In the genomic region with DNA sequence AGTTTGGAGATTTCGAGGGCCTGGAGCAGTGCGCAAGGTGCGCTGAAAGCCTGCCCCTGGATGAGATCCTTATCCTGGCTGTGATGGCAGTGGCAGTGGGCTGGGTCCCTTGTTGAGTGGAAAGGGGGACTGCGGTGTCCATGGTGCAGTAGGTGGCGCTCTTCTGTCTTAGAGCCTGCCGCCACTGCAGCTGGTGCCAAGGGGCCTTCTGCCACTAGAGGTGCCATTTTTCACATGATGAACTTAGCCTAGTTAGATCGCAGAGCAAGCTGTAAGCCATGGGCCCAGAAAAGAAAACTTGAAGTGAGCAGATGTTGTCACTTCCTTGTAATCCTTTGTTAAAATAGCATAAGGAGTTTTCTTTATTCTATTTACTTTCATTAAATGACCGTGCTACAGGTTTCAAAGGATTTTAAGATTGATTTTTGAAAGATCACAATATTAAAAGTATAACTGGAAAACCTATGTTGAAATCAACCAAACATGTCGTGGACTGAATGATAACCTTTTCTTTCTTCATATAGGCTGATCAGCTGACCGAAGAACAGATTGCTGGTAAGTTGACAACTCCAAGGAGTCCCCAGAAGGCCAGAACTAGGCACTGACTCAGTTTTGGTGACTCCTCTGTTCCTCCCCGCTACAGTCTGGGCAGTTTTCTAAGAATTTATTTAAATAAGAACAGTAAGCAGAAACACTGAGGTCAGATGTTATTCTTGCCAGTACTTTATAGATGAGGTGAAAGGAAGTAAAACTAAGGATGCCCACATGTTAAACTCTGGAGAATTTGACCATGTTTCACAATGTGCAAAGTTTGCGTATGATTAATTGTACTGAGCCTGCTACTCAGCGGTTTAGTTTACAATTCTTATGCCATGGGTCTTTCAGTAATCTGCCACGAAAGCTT, we compare ENCODE assay signal across 8 cellular contexts. TPM values are rescaled to one million over a fixed set of nuclear protein-coding genes. Genes with fewer than 3 reads are reported as not detected.
DNase-seq lines count a peak whose midpoint lies in the region; TF ChIP-seq lines count a peak whose summit lies in the region.

No MANE protein-coding gene starts in this region.

- CTCF ChIA-PET in HEK293 (lab: Yijun Ruan, JAX), result interaction anchor here (0.6 to 2.6 kb wide), 28 partner anchors 9 to 413 kb away, joined by 3 to 28 read pairs (median 4); no protein-coding TSS in a partner anchor
- CTCF ChIA-PET in activated naive CD4-positive, alpha-beta T cell treated with anti-CD3 and anti-CD28 coated beads for 36 hours (lab: Charles Lee), result interaction anchor here (0.6 to 2.4 kb wide), 21 partner anchors 9 to 359 kb away, joined by 3 to 17 read pairs (median 4); no protein-coding TSS in a partner anchor

- H3K9me3 Mint-ChIP-seq in activated naive CD4-positive, alpha-beta T cell treated with anti-CD3 and anti-CD28 coated beads for 36 hours, result no peaks in the 10 kb centered on the region

- peaks cover 64% of the 10 kb centered on the region for H3K79me2 ChIP-seq in osteoblast (ENCODE audit: insufficient read depth, low read length)

- TF ChIP-seq CTCF in HEK293 (tag by site-specific recombination; IDR thresholded peaks at IDR 0.05), result peak; percentile 99
- peak; percentile 100 for TF ChIP-seq CTCF in osteoblast (IDR thresholded peaks at IDR 0.05; ENCODE audit: extremely low read depth, low read depth, low read length)

- intact Hi-C loops in activated naive CD4-positive, alpha-beta T cell treated with anti-CD3 and anti-CD28 coated beads for 36 hours (cut with micrococcal nuclease), result loop anchor here (1.0 to 5.0 kb wide), 10 partner anchors 53 to 848 kb away; a partner anchor contains a TSS

- H3K4me1 ChIP-seq in HEK293 (ENCODE audit: control insufficient read depth, insufficient read depth, low read length) (peaks cover 5% of the 10 kb centered on the region; the same call in 1 of the 2 replicates), osteoblast (ENCODE audit: insufficient read depth, low read length) (peaks cover 31% of the 10 kb centered on the region)

- H3K36me3 ChIP-seq in HEK293 (ENCODE audit: control insufficient read depth in 2 of 2, insufficient read depth in 1 of 2, low read length in 2 of 2), result peaks cover 41 to 52% of the 10 kb centered on the region in 2 experiments
- H3K36me3 ChIP-seq in osteoblast (ENCODE audit: insufficient read depth, low read length), result peaks cover 45% of the 10 kb centered on the region

- peaks cover 50% of the 10 kb centered on the region for H3K36me3 Mint-ChIP-seq in activated naive CD4-positive, alpha-beta T cell treated with anti-CD3 and anti-CD28 coated beads for 36 hours (ENCODE audit: low read depth)

- peak overlapping the region; percentile 97 for H3K27ac Mint-ChIP-seq in activated naive CD4-positive, alpha-beta T cell treated with anti-CD3 and anti-CD28 coated beads for 36 hours

- peak; percentile 92 for DNase-seq in GM03348 (ENCODE audit: low spot score)
- DNase-seq in MV-4-11 (lab: John Stamatoyannopoulos, UW), result peak; percentile 95
- DNase-seq in SK-N-DZ (ENCODE audit: low spot score), result peak; percentile 84
- peak; percentile 93 for DNase-seq in activated naive CD4-positive, alpha-beta T cell treated with anti-CD3 and anti-CD28 coated beads for 36 hours
- peak; percentile 92 for DNase-seq in germinal center (ENCODE audit: low spot score)
- peak; percentile 96 for DNase-seq in osteoblast (ENCODE audit: insufficient read length, low spot score, missing footprints)

- no peaks in the 10 kb centered on the region for H3K27me3 ChIP-seq in osteoblast (ENCODE audit: insufficient read depth, low read length)

- H3K9me3 ChIP-seq in HEK293 (ENCODE audit: control insufficient read depth, insufficient read depth, low read depth, low read length) (no peaks in the 10 kb centered on the region), osteoblast (ENCODE audit: low read depth, low read length) (no peaks in the 10 kb centered on the region)

- H3K4me2 ChIP-seq in osteoblast (ENCODE audit: insufficient read depth, low read length), result peak overlapping the region; percentile 82

- H3K27ac ChIP-seq in HEK293 (ENCODE audit: extremely low read depth, low read depth, low read length) (no peak overlapping the region), osteoblast (ENCODE audit: low read depth, low read length) (peak overlapping the region; percentile 59), temporal lobe (ENCODE audit: low read depth, low read length) (peak overlapping the region; percentile 44)

- no peak overlapping the region; the same call in 1 of the 2 replicates for H3K4me3 ChIP-seq in HEK293 (ENCODE audit: low read depth, low read length)
- peak overlapping the region; percentile 95 for H3K4me3 ChIP-seq in osteoblast (ENCODE audit: insufficient read depth, low read length)

- no peak overlapping the region for H2AFZ ChIP-seq in osteoblast (ENCODE audit: low read length)

- H3K4me3 Mint-ChIP-seq in activated naive CD4-positive, alpha-beta T cell treated with anti-CD3 and anti-CD28 coated beads for 36 hours, result peak overlapping the region; percentile 96

- H4K20me1 ChIP-seq in osteoblast (ENCODE audit: insufficient read depth, low read length), result peaks cover 49% of the 10 kb centered on the region

- no peaks in the 10 kb centered on the region for H3K27me3 Mint-ChIP-seq in activated naive CD4-positive, alpha-beta T cell treated with anti-CD3 and anti-CD28 coated beads for 36 hours (ENCODE audit: low read depth)

- peaks cover 52% of the 10 kb centered on the region for H3K4me1 Mint-ChIP-seq in activated naive CD4-positive, alpha-beta T cell treated with anti-CD3 and anti-CD28 coated beads for 36 hours (ENCODE audit: low read depth)

- POLR2A ChIA-PET in HEK293 (lab: Yijun Ruan, JAX), result interaction anchor here (0.6 to 1.3 kb wide), 3 partner anchors 9 to 86 kb away, joined by 3 to 4 read pairs (median 3); no protein-coding TSS in a partner anchor

TF ChIP-seq in HEK293, 187 proteins besides CTCF, POLR2A, EP300 and RAD21 (continues in another document):
- TF ChIP-seq KLF10 (tag by site-specific recombination; IDR thresholded peaks at IDR 0.05), result peak; percentile 47; the same call in 1 of the 2 replicates
- peak; percentile 49; the same call in 1 of the 2 replicates for TF ChIP-seq ZNF184 (tag by site-specific recombination; IDR thresholded peaks at IDR 0.05)
- peak; percentile 95 for TF ChIP-seq ZNF600 (tag by site-specific recombination; IDR thresholded peaks at IDR 0.05)
- TF ChIP-seq ZNF2 (tag by site-specific recombination; IDR thresholded peaks at IDR 0.05), result peak; percentile 87
- TF ChIP-seq, protein P1, sequence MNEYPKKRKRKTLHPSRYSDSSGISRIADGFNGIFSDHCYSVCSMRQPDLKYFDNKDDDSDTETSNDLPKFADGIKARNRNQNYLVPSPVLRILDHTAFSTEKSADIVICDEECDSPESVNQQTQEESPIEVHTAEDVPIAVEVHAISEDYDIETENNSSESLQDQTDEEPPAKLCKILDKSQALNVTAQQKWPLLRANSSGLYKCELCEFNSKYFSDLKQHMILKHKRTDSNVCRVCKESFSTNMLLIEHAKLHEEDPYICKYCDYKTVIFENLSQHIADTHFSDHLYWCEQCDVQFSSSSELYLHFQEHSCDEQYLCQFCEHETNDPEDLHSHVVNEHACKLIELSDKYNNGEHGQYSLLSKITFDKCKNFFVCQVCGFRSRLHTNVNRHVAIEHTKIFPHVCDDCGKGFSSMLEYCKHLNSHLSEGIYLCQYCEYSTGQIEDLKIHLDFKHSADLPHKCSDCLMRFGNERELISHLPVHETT (tag by site-specific recombination; IDR thresholded peaks at IDR 0.05), result peak; percentile 80; the same call in 1 of the 2 replicates
- TF ChIP-seq, protein P2, sequence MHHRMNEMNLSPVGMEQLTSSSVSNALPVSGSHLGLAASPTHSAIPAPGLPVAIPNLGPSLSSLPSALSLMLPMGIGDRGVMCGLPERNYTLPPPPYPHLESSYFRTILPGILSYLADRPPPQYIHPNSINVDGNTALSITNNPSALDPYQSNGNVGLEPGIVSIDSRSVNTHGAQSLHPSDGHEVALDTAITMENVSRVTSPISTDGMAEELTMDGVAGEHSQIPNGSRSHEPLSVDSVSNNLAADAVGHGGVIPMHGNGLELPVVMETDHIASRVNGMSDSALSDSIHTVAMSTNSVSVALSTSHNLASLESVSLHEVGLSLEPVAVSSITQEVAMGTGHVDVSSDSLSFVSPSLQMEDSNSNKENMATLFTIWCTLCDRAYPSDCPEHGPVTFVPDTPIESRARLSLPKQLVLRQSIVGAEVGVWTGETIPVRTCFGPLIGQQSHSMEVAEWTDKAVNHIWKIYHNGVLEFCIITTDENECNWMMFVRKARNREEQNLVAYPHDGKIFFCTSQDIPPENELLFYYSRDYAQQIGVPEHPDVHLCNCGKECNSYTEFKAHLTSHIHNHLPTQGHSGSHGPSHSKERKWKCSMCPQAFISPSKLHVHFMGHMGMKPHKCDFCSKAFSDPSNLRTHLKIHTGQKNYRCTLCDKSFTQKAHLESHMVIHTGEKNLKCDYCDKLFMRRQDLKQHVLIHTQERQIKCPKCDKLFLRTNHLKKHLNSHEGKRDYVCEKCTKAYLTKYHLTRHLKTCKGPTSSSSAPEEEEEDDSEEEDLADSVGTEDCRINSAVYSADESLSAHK (tag by site-specific recombination; IDR thresholded peaks at IDR 0.05), result peak; percentile 37; the same call in 1 of the 2 replicates
- peak; percentile 63; the same call in 1 of the 2 replicates for TF ChIP-seq ZFP69B (tag by site-specific recombination; IDR thresholded peaks at IDR 0.05)
- peak; percentile 92 for TF ChIP-seq ZBTB48 (tag by site-specific recombination; IDR thresholded peaks at IDR 0.05)
- peak; percentile 40; the same call in 1 of the 2 replicates for TF ChIP-seq SCRT1 (tag by site-specific recombination; IDR thresholded peaks at IDR 0.05; ENCODE audit: borderline replicate concordance)

RNA-seq across cellular contexts. Expression of a gene that starts 3.0 kb away (rescaled TPM):
- 186 and 236 TPM in 2 replicates for polyA plus RNA-seq in SK-N-DZ (2014; cell fraction: cytosol; rRNA removed)
- polyA plus RNA-seq in SK-N-DZ (2014; cell fraction: nucleus; rRNA removed), result 125 and 159 TPM in 2 replicates
- 100 to 1,000 TPM; 404 to 409 TPM for total RNA-seq in activated naive CD4-positive, alpha-beta T cell treated with anti-CD3 and anti-CD28 coated beads for 36 hours
- 227 and 313 TPM in 2 replicates for total RNA-seq in osteoblast
- 848 TPM for total RNA-seq in temporal lobe
